ENCODE assay signal across 8 cellular contexts in the genomic region with DNA sequence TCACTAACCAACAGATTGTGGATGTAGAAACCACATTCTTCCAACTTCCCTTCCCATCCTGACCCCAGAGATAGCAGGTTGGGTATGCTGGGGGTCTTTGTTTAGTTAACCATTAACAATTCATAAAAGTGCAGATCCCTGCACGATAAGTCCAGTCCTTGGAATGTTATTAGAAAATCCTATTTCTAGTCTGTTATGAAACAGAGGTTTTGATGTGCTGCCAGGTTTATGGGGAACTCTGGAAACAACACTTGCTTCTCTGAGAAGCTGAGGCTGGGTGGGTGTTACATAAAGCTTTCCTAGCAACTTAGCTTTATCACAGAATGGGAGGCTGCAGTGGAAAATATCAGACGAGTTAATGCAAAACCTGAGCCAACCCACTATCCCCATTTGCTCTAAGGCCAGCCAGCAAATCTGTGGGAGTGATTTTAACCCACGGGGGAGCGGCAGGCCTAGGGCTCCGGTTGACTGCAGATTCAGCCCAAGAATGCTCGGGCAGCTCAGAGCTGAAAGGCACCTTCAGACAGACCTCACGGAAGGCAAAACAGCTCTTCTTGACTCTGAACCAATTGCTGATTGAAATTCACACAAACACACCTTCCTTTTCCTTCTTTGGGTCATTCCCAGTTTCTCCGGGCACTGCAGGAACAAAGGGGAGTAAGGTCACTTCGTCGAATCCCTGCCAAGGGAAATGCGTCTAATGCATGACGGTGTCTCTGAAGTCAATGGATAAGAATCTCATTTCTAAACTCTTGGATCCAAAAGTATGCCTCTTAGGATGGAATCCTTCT.
DNase-seq lines count a peak whose midpoint lies in the region; ATAC-seq lines count a peak whose summit lies in the region.

No MANE protein-coding gene starts in this region.

- intact Hi-C loops in activated CD4-positive, alpha-beta memory T cell treated with anti-CD3 and anti-CD28 coated beads for 36 hours (cut with micrococcal nuclease) = loop anchor here (5.0 kb wide), 1 partner anchor 39 kb away; no protein-coding TSS in a partner anchor

- no peaks in the 10 kb centered on the region for H3K27me3 Mint-ChIP-seq in activated CD4-positive, alpha-beta memory T cell treated with anti-CD3 and anti-CD28 coated beads for 36 hours
- no peaks in the 10 kb centered on the region for H3K27me3 Mint-ChIP-seq in stimulated activated naive CD8-positive, alpha-beta T cell treated with anti-CD3 and anti-CD28 coated beads, Interleukin-15, amount 100 ng/mL, for 72 hours

- ATAC-seq in GM18517 (IDR thresholded peaks at IDR 0.05; ENCODE audit: unreplicated experiment) = no peak
- ATAC-seq in stimulated activated naive CD8-positive, alpha-beta T cell treated with anti-CD3 and anti-CD28 coated beads, Interleukin-15, amount 100 ng/mL, for 72 hours = no peak

- H3K4me1 Mint-ChIP-seq in activated CD4-positive, alpha-beta memory T cell treated with anti-CD3 and anti-CD28 coated beads for 36 hours (ENCODE audit: low read depth) = peaks cover 54% of the 10 kb centered on the region
- peaks cover 66% of the 10 kb centered on the region for H3K4me1 Mint-ChIP-seq in stimulated activated naive CD8-positive, alpha-beta T cell treated with anti-CD3 and anti-CD28 coated beads, Interleukin-15, amount 100 ng/mL, for 72 hours

- POLR2A ChIA-PET in activated CD4-positive, alpha-beta memory T cell treated with anti-CD3 and anti-CD28 coated beads for 36 hours (lab: Charles Lee) = interaction anchor here (1.4 to 5.9 kb wide), 2 partner anchors 9 to 111 kb away, joined by 5 to 124 read pairs; partner anchors contain the start of gene IRF2BP2

- no peaks in the 10 kb centered on the region for H3K36me3 Mint-ChIP-seq in activated CD4-positive, alpha-beta memory T cell treated with anti-CD3 and anti-CD28 coated beads for 36 hours

- H3K9me3 Mint-ChIP-seq in activated CD4-positive, alpha-beta memory T cell treated with anti-CD3 and anti-CD28 coated beads for 36 hours = no peaks in the 10 kb centered on the region
- no peaks in the 10 kb centered on the region for H3K9me3 Mint-ChIP-seq in stimulated activated naive CD8-positive, alpha-beta T cell treated with anti-CD3 and anti-CD28 coated beads, Interleukin-15, amount 100 ng/mL, for 72 hours

- H3K4me3 Mint-ChIP-seq in activated CD4-positive, alpha-beta memory T cell treated with anti-CD3 and anti-CD28 coated beads for 36 hours = no peak overlapping the region
- H3K4me3 Mint-ChIP-seq in stimulated activated naive CD8-positive, alpha-beta T cell treated with anti-CD3 and anti-CD28 coated beads, Interleukin-15, amount 100 ng/mL, for 72 hours = no peak overlapping the region

- H3K27ac Mint-ChIP-seq in activated CD4-positive, alpha-beta memory T cell treated with anti-CD3 and anti-CD28 coated beads for 36 hours = peak overlapping the region; percentile 63
- no peak overlapping the region for H3K27ac Mint-ChIP-seq in stimulated activated naive CD8-positive, alpha-beta T cell treated with anti-CD3 and anti-CD28 coated beads, Interleukin-15, amount 100 ng/mL, for 72 hours

- DNase-seq in EL (peak; percentile 77), globus pallidus (ENCODE audit: low spot score) (peak; percentile 61), pulmonary artery endothelial cell (ENCODE audit: low read depth, low spot score) (peak; percentile 90), DMS114 treated with DMSO at 0.1 percent for 48 hours (lab: John Stamatoyannopoulos, UW; ENCODE audit: unreplicated experiment) (no peak)
- DNase-seq in activated CD4-positive, alpha-beta memory T cell treated with anti-CD3 and anti-CD28 coated beads for 36 hours = no peak
- DNase-seq in activated CD4-positive, CD25-positive, alpha-beta regulatory T cell (lab: John Stamatoyannopoulos, UW) = no peak
- no peak for DNase-seq in stimulated activated naive CD8-positive, alpha-beta T cell treated with anti-CD3 and anti-CD28 coated beads, Interleukin-15, amount 100 ng/mL, for 72 hours

- CTCF ChIA-PET in activated CD4-positive, alpha-beta memory T cell treated with anti-CD3 and anti-CD28 coated beads for 36 hours (lab: Charles Lee) = interaction anchor here (0.7 kb wide), 1 partner anchor 110 kb away, joined by 4 read pairs; no protein-coding TSS in a partner anchor

Comparison
In these comparisons a context has a peak if more than half of its experiments do, and no peak if none do; other contexts are left out.
1. DNase-seq: peak in EL (single experiment), globus pallidus (single experiment) and pulmonary artery endothelial cell (single experiment); none in activated CD4-positive, alpha-beta memory T cell treated with anti-CD3 and anti-CD28 coated beads for 36 hours (single experiment), activated CD4-positive, CD25-positive, alpha-beta regulatory T cell (0 of 4), DMS114 treated with DMSO at 0.1 percent for 48 hours (single experiment) and stimulated activated naive CD8-positive, alpha-beta T cell treated with anti-CD3 and anti-CD28 coated beads, Interleukin-15, amount 100 ng/mL, for 72 hours (0 of 2).